26 cellular contexts compared by ENCODE assay signal in genomic region chr22:25979968-25980367, GRCh38.
"Had no signal": no experiment of that assay in that cellular context is flagged by ENCODE, and none has a peak within 500 bp of the region (broad histone marks: within the 10 kb centered on the region; RNA-seq: fewer than 3 reads in every experiment).

No MANE protein-coding gene starts in this region.

- ATAC-seq: stimulated activated effector memory CD8-positive, alpha-beta T cell treated with anti-CD3 and anti-CD28 coated beads, Interleukin-12 subunit alpha, Interleukin-12 subunit beta, amount 100 ng/mL, for 72 hours; stimulated activated memory B cell treated with anti-CD40 and anti-IgM and Interleukin-4, amounts not matched to agents 10 μg/mL and 1 μg/mL and 100 μg/mL, for 72 hours; stimulated activated naive B cell treated with anti-CD40 and anti-IgM and Interleukin-4, amounts not matched to agents 10 μg/mL and 1 μg/mL and 100 μg/mL, for 72 hours; stimulated activated naive CD8-positive, alpha-beta T cell treated with anti-CD3 and anti-CD28 coated beads, Interleukin-15, amount 100 ng/mL, for 72 hours; stimulated activated naive CD8-positive, alpha-beta T cell treated with anti-CD3 and anti-CD28 coated beads, Interleukin-15, Interleukin-2, amounts not matched to agents 100 U/mL and 50 U/mL, for 24 hours; upper lobe of right lung had no signal

- H3K9me3 ChIP-seq: suprapubic skin, testis, thoracic aorta, thyroid gland, tibial artery, tibial nerve, transverse colon, upper lobe of left lung, upper lobe of right lung, uterus, vagina had no signal

- H3K27ac ChIP-seq: stomach, suprapubic skin, testis, thoracic aorta, thyroid gland, tibial artery, tibial nerve, transverse colon, upper lobe of left lung, upper lobe of right lung, uterus, vagina had no signal

- H3K36me3 ChIP-seq: stomach, suprapubic skin, thyroid gland, tibial artery, tibial nerve, transverse colon, upper lobe of left lung, upper lobe of right lung, uterus, vagina had no signal

- H3K4me3 ChIP-seq: stomach, suprapubic skin, testis, thoracic aorta, thyroid gland, tibial artery, tibial nerve, transverse colon, upper lobe of left lung, upper lobe of right lung, uterus, vagina had no signal

- H3K4me1 ChIP-seq: stomach, suprapubic skin, testis, thyroid gland, tibial artery, tibial nerve, transverse colon, upper lobe of left lung, upper lobe of right lung, uterus, vagina had no signal

- H3K27me3 ChIP-seq: testis, thyroid gland, tibial artery, tibial nerve, transverse colon, upper lobe of left lung, upper lobe of right lung, uterus, vagina had no signal

- DNase-seq: stimulated activated CD4-positive, alpha-beta T cell treated with anti-CD3 and anti-CD28 coated beads, Interleukin-2, amount 100 ng/mL, for 48 hours; stimulated activated CD4-positive, alpha-beta T cell treated with anti-CD3 and anti-CD28 coated beads, Interleukin-4, amount 100 ng/mL, for 1 hour; stimulated activated CD4-positive, alpha-beta T cell treated with anti-CD3 and anti-CD28 coated beads, Interleukin-4, amount 100 ng/mL, for 24 hours; stimulated activated CD4-positive, alpha-beta T cell treated with anti-CD3 and anti-CD28 coated beads, Interleukin-4, amount 100 ng/mL, for 4 hours; stimulated activated CD8-positive, alpha-beta memory T cell treated with anti-CD3 and anti-CD28 coated beads, Interleukin-4, amount 100 ng/mL, for 48 hours; stimulated activated naive B cell treated with anti-CD40 and anti-IgM and Interleukin-4, amounts not matched to agents 10 μg/mL and 1 μg/mL and 100 μg/mL, for 72 hours; stimulated activated naive CD4-positive, alpha-beta T cell; stimulated activated naive CD4-positive, alpha-beta T cell treated with Interleukin-2 at 50 U/mL for 16 hours; stimulated activated naive CD8-positive, alpha-beta T cell treated with anti-CD3 and anti-CD28 coated beads, Interleukin-15, amount 100 ng/mL, for 72 hours; stimulated activated naive CD8-positive, alpha-beta T cell treated with anti-CD3 and anti-CD28 coated beads, Interleukin-15, Interleukin-2, amounts not matched to agents 100 U/mL and 50 U/mL, for 24 hours; stomach; substantia nigra; testis; thyroid gland; tibial artery; transverse colon; trophoblast cell; upper lobe of left lung; upper lobe of right lung; uterus had no signal
